9 cellular contexts compared by ENCODE assay signal in the genomic region with DNA sequence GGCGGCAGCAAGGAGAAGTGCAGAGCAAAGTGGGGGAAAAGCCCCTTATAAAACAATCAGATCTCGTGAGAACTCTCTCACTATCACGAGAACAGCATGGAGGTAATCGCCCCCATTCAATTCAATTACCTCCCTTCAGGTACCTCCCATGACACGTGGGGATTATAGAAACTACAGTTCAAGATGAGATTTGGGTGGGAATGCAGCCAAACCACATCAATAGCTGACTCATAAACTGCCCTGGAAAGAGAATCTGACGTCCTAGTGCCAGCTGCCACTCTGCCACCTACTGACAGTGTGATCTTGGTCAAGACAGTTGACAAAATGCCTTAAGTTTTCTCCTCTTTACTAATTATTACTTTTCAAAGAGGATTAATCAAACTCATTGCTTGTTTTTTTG.
A peak's percentile ranks its signal among the peaks of the same experiment; 100 is the strongest.
DNase-seq lines count a peak whose midpoint lies in the region; ATAC-seq and TF ChIP-seq lines count a peak whose summit lies in the region.
"Had no signal": no experiment of that assay in that cellular context is flagged by ENCODE, and none has a peak within 500 bp of the region (broad histone marks: within the 10 kb centered on the region; RNA-seq: fewer than 3 reads in every experiment).

No MANE protein-coding gene starts in this region.

- no peak overlapping the region for H3K4me2 ChIP-seq in MM.1S (ENCODE audit: low read depth, low read length)

- H3K27ac ChIP-seq in MM.1S (ENCODE audit: low read length) = no peak overlapping the region
- H3K27ac ChIP-seq: VCaP had no signal

- H3K9me3 ChIP-seq in MM.1S (replicated peaks; ENCODE audit: insufficient read depth, low read length) = no peaks in the 10 kb centered on the region

- H3K4me3 ChIP-seq in MM.1S (ENCODE audit: low read length) (no peak overlapping the region), astrocyte of the spinal cord (ENCODE audit: low read depth, low read length) (no peak overlapping the region)

- no peaks in the 10 kb centered on the region for H4K20me1 ChIP-seq in MM.1S (ENCODE audit: insufficient read depth, low read length)

- no peaks in the 10 kb centered on the region for H3K79me2 ChIP-seq in MM.1S (ENCODE audit: low read length)

- no peak for ATAC-seq in GM19023 (IDR thresholded peaks at IDR 0.05; ENCODE audit: unreplicated experiment)
- ATAC-seq in HG03460 (IDR thresholded peaks at IDR 0.05; ENCODE audit: unreplicated experiment) = no peak

- no peaks in the 10 kb centered on the region for H3K27me3 ChIP-seq in MM.1S (replicated peaks; ENCODE audit: insufficient read depth, low read length)

- TF ChIP-seq CTCF in MM.1S (IDR thresholded peaks at IDR 0.05; ENCODE audit: low read length) (peak; percentile 30), astrocyte of the spinal cord (IDR thresholded peaks at IDR 0.05; ENCODE audit: low read depth, low read length) (peak; percentile 1)

- no peaks in the 10 kb centered on the region for H3K9me2 ChIP-seq in MM.1S (replicated peaks; ENCODE audit: insufficient read depth, low read length)

- H3K4me1 ChIP-seq in MM.1S (ENCODE audit: low read length) = peaks cover 15% of the 10 kb centered on the region

- in situ Hi-C loops in astrocyte of the spinal cord (cut with HindIII; ENCODE audit: low sequenced_read_pairs) = no loop called here

- DNase-seq in SIG-M5 treated with dmso at 0.1 percent for 504 hours (lab: John Stamatoyannopoulos, UW; ENCODE audit: unreplicated experiment) (peak; percentile 8), SIG-M5 (lab: John Stamatoyannopoulos, UW) (no peak), MM.1S (peak; percentile 76), astrocyte of the spinal cord (ENCODE audit: low read depth, low spot score) (peak; percentile 71), SHP77 (lab: John Stamatoyannopoulos, UW) (no peak)
- DNase-seq in stimulated activated CD4-positive, alpha-beta T cell treated with anti-CD3 and anti-CD28 coated beads, Interleukin-4, amount 100 ng/mL, for 4 hours = peak; percentile 11 to 45

- H3F3A ChIP-seq in MM.1S (ENCODE audit: insufficient read depth, low read length) = 0 out of 2 replicates have a peak, but pooled peaks cover 4% of the 10 kb centered on the region

- no peaks in the 10 kb centered on the region for H3K36me3 ChIP-seq in MM.1S (replicated peaks; ENCODE audit: insufficient read depth, low read length)

- H3K9ac ChIP-seq in MM.1S (ENCODE audit: low read length) = no peak overlapping the region

- H2AFZ ChIP-seq in MM.1S (ENCODE audit: low read length) = no peak overlapping the region

Comparison
In these comparisons a context has a peak if more than half of its experiments do, and no peak if none do; other contexts are left out.
1. DNase-seq: peak in SIG-M5 treated with dmso at 0.1 percent for 504 hours (single experiment), MM.1S (single experiment), astrocyte of the spinal cord (single experiment) and stimulated activated CD4-positive, alpha-beta T cell treated with anti-CD3 and anti-CD28 coated beads, Interleukin-4, amount 100 ng/mL, for 4 hours (2 of 2); none in SIG-M5 (single experiment) and SHP77 (0 of 2).